Comparison of ENCODE assay signal across 8 cellular contexts in the genomic region with DNA sequence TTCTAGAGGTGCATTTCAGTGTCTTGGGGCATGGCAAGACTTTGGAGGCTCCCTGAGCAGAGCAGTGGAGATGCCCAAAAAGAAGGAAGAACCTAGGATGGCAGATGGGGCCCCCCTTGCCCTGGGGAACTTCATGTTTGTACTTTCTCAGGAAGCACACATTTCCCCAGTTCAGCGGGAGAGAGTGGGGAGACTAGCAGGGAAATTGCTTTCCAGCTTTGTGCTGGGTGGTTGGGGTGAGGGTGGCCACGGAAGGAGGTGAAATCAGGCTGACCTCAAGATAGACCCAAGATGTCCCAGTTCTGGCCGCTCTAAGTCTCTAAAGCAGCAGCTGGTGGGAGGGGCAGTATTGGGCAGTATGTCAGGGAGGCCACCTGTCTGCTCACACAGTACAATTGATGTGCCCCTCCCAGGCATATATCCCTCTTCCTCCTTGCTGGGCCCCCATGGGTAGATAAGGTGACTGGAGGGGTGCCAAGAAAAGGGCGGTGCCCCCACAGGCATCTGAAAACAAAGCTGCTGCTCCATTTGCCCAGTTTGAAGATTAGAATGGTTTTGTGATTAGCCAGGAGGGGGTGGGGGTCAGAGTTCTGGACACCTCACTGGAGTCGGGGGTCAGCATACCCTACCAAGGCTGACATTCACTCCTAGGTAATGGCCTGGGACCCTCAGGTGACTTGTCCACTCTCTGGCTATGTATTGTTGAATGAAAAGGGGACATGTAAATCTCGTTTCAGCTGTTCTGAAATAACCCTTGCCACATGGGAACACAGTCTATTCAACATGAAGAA. TPM values are rescaled to one million over a fixed set of nuclear protein-coding genes. Genes with fewer than 3 reads are reported as not detected.
DNase-seq lines count a peak whose midpoint lies in the region; ATAC-seq lines count a peak whose summit lies in the region.

No MANE protein-coding gene starts in this region.

- in situ Hi-C loops in KBM-7 (cut with MboI; ENCODE audit: low pct_unique_long_range_greater_than_20kb, low sequenced_read_pairs) = loop anchor here (25.0 kb wide), 1 partner anchor 207 kb away; no protein-coding TSS in a partner anchor

- no peaks in the 10 kb centered on the region for H3K9me3 ChIP-seq in endocrine pancreas (ENCODE audit: control insufficient read depth, low read length)

- peak overlapping the region; percentile 99 for H3K27ac ChIP-seq in ACC112 (ENCODE audit: low read depth, low read length)

- peaks cover 54% of the 10 kb centered on the region for H3K4me1 ChIP-seq in ACC112 (ENCODE audit: control insufficient read depth, insufficient read depth, low read length, unreplicated experiment)
- peaks cover 9% of the 10 kb centered on the region for H3K4me1 ChIP-seq in endocrine pancreas (ENCODE audit: control insufficient read depth, insufficient read depth, low read length)

- peak overlapping the region; percentile 30 for H3K9ac ChIP-seq in endocrine pancreas (ENCODE audit: control insufficient read depth, insufficient read depth, low read length)

- peak overlapping the region; percentile 10; the same call in 1 of the 2 replicates for H3K4me3 ChIP-seq in ACC112 (ENCODE audit: low read depth, low read length)
- no peak overlapping the region for H3K4me3 ChIP-seq in endocrine pancreas (ENCODE audit: control insufficient read depth, insufficient read depth, low read length)

- H3K79me2 ChIP-seq in ACC112 (ENCODE audit: control insufficient read depth, insufficient read depth, low read length, unreplicated experiment) = no peaks in the 10 kb centered on the region

- DNase-seq in NCI-H82 (lab: John Stamatoyannopoulos, UW) (peak; percentile 75), myocyte (ENCODE audit: low read depth) (peak; percentile 96), DMS79 (lab: John Stamatoyannopoulos, UW) (no peak), KBM-7 (no peak)

- ATAC-seq in HG03159 (IDR thresholded peaks at IDR 0.05; ENCODE audit: unreplicated experiment) (no peak), GM18511 (IDR thresholded peaks at IDR 0.05; ENCODE audit: unreplicated experiment) (no peak)

- H2AFZ ChIP-seq in ACC112 (ENCODE audit: low read length, unreplicated experiment) = no peak overlapping the region

- H3K36me3 ChIP-seq in ACC112 (ENCODE audit: insufficient read depth, low read length) = no peaks in the 10 kb centered on the region
- H3K36me3 ChIP-seq in endocrine pancreas (ENCODE audit: control insufficient read depth, insufficient read depth, low read length) = peaks cover 14% of the 10 kb centered on the region

- H3K27me3 ChIP-seq in ACC112 (ENCODE audit: insufficient read depth, low read length) (no peaks in the 10 kb centered on the region), endocrine pancreas (ENCODE audit: control insufficient read depth, insufficient read depth, low read length) (no peaks in the 10 kb centered on the region)

RNA-seq across cellular contexts. Expression of gene NAGLU, which starts 17.1 kb away (rescaled TPM):
- total RNA-seq in myocyte = 94.1 and 98.8 TPM in 2 replicates
- 71.7 TPM for polyA plus RNA-seq in myocyte (2012)

RNA-seq across cellular contexts. Expression of gene HSD17B1, which starts 33.8 kb away (rescaled TPM):
- total RNA-seq in myocyte = 0.56 and 0.88 TPM in 2 replicates
- 4.6 TPM for polyA plus RNA-seq in myocyte (2012)

RNA-seq across cellular contexts. Expression of gene COASY, which starts 43.0 kb away (rescaled TPM):
- total RNA-seq in myocyte = 23.7 and 24.4 TPM in 2 replicates
- polyA plus RNA-seq in myocyte (2012) = 61.8 TPM

RNA-seq across cellular contexts. Expression of gene MLX, which starts 48.0 kb away (rescaled TPM):
- total RNA-seq in myocyte = 41.1 and 47.1 TPM in 2 replicates
- polyA plus RNA-seq in myocyte (2012) = 50.8 TPM

RNA-seq across cellular contexts. Expression of gene PSMC3IP, which starts 58.6 kb away (rescaled TPM):
- total RNA-seq in myocyte = 1.2 and 2.3 TPM in 2 replicates
- polyA plus RNA-seq in myocyte (2012) = 5.0 TPM

Comparison
In these comparisons a context has a peak if more than half of its experiments do, and no peak if none do; other contexts are left out.
1. DNase-seq: peak in NCI-H82 (single experiment) and myocyte (single experiment); none in DMS79 (single experiment) and KBM-7 (single experiment).